21 cellular contexts compared by ENCODE assay signal in genomic region chr13:103133551-103133950, GRCh38.
"Had no signal": no experiment of that assay in that cellular context is flagged by ENCODE, and none has a peak within 500 bp of the region (broad histone marks: within the 10 kb centered on the region; RNA-seq: fewer than 3 reads in every experiment).

No MANE protein-coding gene starts in this region.

- H3K27ac Mint-ChIP-seq: activated CD4-positive, alpha-beta T cell treated with anti-CD3 and anti-CD28 coated beads, Interleukin-2, amount 10 ng/mL, durations not matched to agents 24 days and 14 days; activated CD8-positive, alpha-beta T cell treated with anti-CD3 and anti-CD28 coated beads for 36 hours; activated naive CD8-positive, alpha-beta T cell treated with anti-CD3 and anti-CD28 coated beads for 36 hours; activated T-helper 17 cell treated with anti-CD3 and anti-CD28 coated beads, Interleukin-2, amount 50 U/mL, for 72 hours; effector memory CD8-positive, alpha-beta T cell; memory B cell; stimulated activated memory B cell treated with anti-CD40 and anti-IgM and Interleukin-4, amounts not matched to agents 10 μg/mL and 1 μg/mL and 100 μg/mL, for 72 hours had no signal

- H3K27me3 Mint-ChIP-seq: activated CD4-positive, alpha-beta T cell treated with anti-CD3 and anti-CD28 coated beads, Interleukin-2, amount 10 ng/mL, durations not matched to agents 24 days and 14 days; activated CD8-positive, alpha-beta T cell treated with anti-CD3 and anti-CD28 coated beads for 36 hours; activated naive CD8-positive, alpha-beta T cell treated with anti-CD3 and anti-CD28 coated beads for 36 hours; effector memory CD8-positive, alpha-beta T cell; memory B cell; naive B cell; stimulated activated memory B cell treated with anti-CD40 and anti-IgM and Interleukin-4, amounts not matched to agents 10 μg/mL and 1 μg/mL and 100 μg/mL, for 72 hours had no signal

- DNase-seq: activated CD4-positive, alpha-beta T cell treated with anti-CD3 and anti-CD28 coated beads, Interleukin-2, amount 10 ng/mL, durations not matched to agents 24 days and 14 days; activated CD8-positive, alpha-beta T cell treated with anti-CD3 and anti-CD28 coated beads for 36 hours; activated naive CD4-positive, alpha-beta T cell; activated naive CD8-positive, alpha-beta T cell treated with anti-CD3 and anti-CD28 coated beads for 36 hours; activated T-cell treated with anti-CD3 and anti-CD28 coated beads, Interleukin-2, amount 50 U/mL, for 1 hour; amniotic stem cell; effector memory CD8-positive, alpha-beta T cell; foreskin keratinocyte; glutamatergic neuron; hypothalamus; islet precursor cell; left ventricle myocardium superior; naive B cell; sigmoid colon; spleen; stimulated activated CD4-positive, alpha-beta T cell treated with anti-CD3 and anti-CD28 coated beads, Interleukin-4, amount 100 ng/mL, for 4 hours; upper lobe of right lung had no signal

- H3K4me1 ChIP-seq: foreskin keratinocyte, sigmoid colon, spleen, upper lobe of right lung had no signal

- H3K9me3 Mint-ChIP-seq: activated CD4-positive, alpha-beta T cell treated with anti-CD3 and anti-CD28 coated beads, Interleukin-2, amount 10 ng/mL, durations not matched to agents 24 days and 14 days; activated CD8-positive, alpha-beta T cell treated with anti-CD3 and anti-CD28 coated beads for 36 hours; activated naive CD8-positive, alpha-beta T cell treated with anti-CD3 and anti-CD28 coated beads for 36 hours; activated T-helper 17 cell treated with anti-CD3 and anti-CD28 coated beads, Interleukin-2, amount 50 U/mL, for 72 hours had no signal

- H3K4me1 Mint-ChIP-seq: activated CD4-positive, alpha-beta T cell treated with anti-CD3 and anti-CD28 coated beads, Interleukin-2, amount 10 ng/mL, durations not matched to agents 24 days and 14 days; activated naive CD8-positive, alpha-beta T cell treated with anti-CD3 and anti-CD28 coated beads for 36 hours; activated T-helper 17 cell treated with anti-CD3 and anti-CD28 coated beads, Interleukin-2, amount 50 U/mL, for 72 hours; memory B cell; stimulated activated memory B cell treated with anti-CD40 and anti-IgM and Interleukin-4, amounts not matched to agents 10 μg/mL and 1 μg/mL and 100 μg/mL, for 72 hours had no signal

- H3K27ac ChIP-seq: foreskin keratinocyte, sigmoid colon, spleen, thoracic aorta, upper lobe of right lung had no signal

- ATAC-seq: activated CD8-positive, alpha-beta T cell treated with anti-CD3 and anti-CD28 coated beads for 36 hours; activated T-helper 17 cell treated with anti-CD3 and anti-CD28 coated beads, Interleukin-2, amount 50 U/mL, for 72 hours; effector memory CD8-positive, alpha-beta T cell; foreskin keratinocyte; left ventricle myocardium superior; stimulated activated memory B cell treated with anti-CD40 and anti-IgM and Interleukin-4, amounts not matched to agents 10 μg/mL and 1 μg/mL and 100 μg/mL, for 72 hours; upper lobe of right lung had no signal

- H3K36me3 ChIP-seq: sigmoid colon, spleen, thoracic aorta, upper lobe of right lung had no signal

- H3K9me3 ChIP-seq: sigmoid colon, spleen, thoracic aorta, upper lobe of right lung had no signal

- H3K4me3 ChIP-seq: sigmoid colon, spleen, thoracic aorta, upper lobe of right lung had no signal

- H3K27me3 ChIP-seq: foreskin keratinocyte, sigmoid colon, spleen, upper lobe of right lung had no signal

- H3K4me3 Mint-ChIP-seq: activated CD4-positive, alpha-beta T cell treated with anti-CD3 and anti-CD28 coated beads, Interleukin-2, amount 10 ng/mL, durations not matched to agents 24 days and 14 days; activated CD8-positive, alpha-beta T cell treated with anti-CD3 and anti-CD28 coated beads for 36 hours; activated naive CD8-positive, alpha-beta T cell treated with anti-CD3 and anti-CD28 coated beads for 36 hours; activated T-helper 17 cell treated with anti-CD3 and anti-CD28 coated beads, Interleukin-2, amount 50 U/mL, for 72 hours; effector memory CD8-positive, alpha-beta T cell; memory B cell; naive B cell; stimulated activated memory B cell treated with anti-CD40 and anti-IgM and Interleukin-4, amounts not matched to agents 10 μg/mL and 1 μg/mL and 100 μg/mL, for 72 hours had no signal

- H3K36me3 Mint-ChIP-seq: activated naive CD8-positive, alpha-beta T cell treated with anti-CD3 and anti-CD28 coated beads for 36 hours; memory B cell; naive B cell; stimulated activated memory B cell treated with anti-CD40 and anti-IgM and Interleukin-4, amounts not matched to agents 10 μg/mL and 1 μg/mL and 100 μg/mL, for 72 hours had no signal
